ENCODE assay signal across 11 cellular contexts in the genomic region with DNA sequence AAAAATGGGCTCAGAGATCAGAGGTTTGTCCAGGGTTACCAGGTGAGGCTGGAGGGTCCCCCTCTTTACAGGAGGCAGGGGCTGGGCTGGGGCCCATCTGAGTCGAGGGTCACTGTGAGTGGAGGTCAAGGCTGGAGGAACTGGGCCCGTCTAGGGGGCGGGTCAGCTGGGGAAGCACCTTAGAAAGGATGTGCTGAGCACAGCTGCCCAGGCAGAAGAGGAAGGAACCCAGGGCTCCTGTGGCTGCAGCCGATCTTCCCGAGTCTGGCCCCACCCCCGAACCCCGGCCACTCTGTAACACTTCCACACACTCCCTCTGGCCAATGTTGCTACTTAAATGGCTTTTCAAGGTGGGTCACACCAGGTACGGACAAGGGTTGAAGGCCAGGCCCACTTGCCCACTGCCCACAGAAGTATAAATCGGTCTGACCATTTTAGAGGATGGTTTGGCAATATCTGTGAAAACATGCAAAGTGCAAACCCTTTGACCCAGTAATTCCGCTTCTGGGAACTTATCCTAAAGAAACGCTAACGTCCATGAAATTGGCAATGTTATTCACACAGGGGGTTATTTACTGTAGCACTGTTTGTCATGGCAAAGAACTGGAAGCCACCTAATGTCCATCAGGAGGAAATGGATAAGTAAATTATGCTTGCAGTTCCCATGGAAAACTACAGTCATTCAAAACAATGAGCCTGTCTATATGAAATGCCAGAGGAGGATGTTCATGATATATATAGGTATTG. TPM values are rescaled to one million over a fixed set of nuclear protein-coding genes. Genes with fewer than 3 reads are reported as not detected.
DNase-seq lines count a peak whose midpoint lies in the region; ATAC-seq, FAIRE-seq and TF ChIP-seq lines count a peak whose summit lies in the region.
"Had no signal": no experiment of that assay in that cellular context is flagged by ENCODE, and none has a peak within 500 bp of the region (broad histone marks: within the 10 kb centered on the region; RNA-seq: fewer than 3 reads in every experiment).

No MANE protein-coding gene starts in this region.

- TF ChIP-seq EP300 in HepG2 (IDR thresholded peaks at IDR 0.05; ENCODE audit: low read depth in 2 of 2, low read length in 2 of 2) = no peak
- TF ChIP-seq EP300 in HepG2 (CRISPR knock-in tag; IDR thresholded peaks at IDR 0.05; ENCODE audit: borderline replicate concordance) = no peak

- no peak overlapping the region for H3K4me3 Mint-ChIP-seq in MCF 10A (ENCODE audit: unreplicated experiment)
- H3K4me3 Mint-ChIP-seq in activated T-helper 17 cell treated with anti-CD3 and anti-CD28 coated beads, Interleukin-2, amount 50 U/mL, for 72 hours = no peak overlapping the region
- H3K4me3 Mint-ChIP-seq: nephron progenitor cell had no signal

- WGBS in HepG2 (ENCODE audit: low lambda C conversion rate) = 5% methylated on average over 7 of the region's 12 CpGs
- WGBS in aorta, 2 donors = 63 to 65% methylated on average over 12 of the region's 12 CpGs

- H3K27me3 Mint-ChIP-seq in MCF 10A (ENCODE audit: insufficient read depth, unreplicated experiment) = no peaks in the 10 kb centered on the region
- no peaks in the 10 kb centered on the region for H3K27me3 Mint-ChIP-seq in activated T-helper 17 cell treated with anti-CD3 and anti-CD28 coated beads, Interleukin-2, amount 50 U/mL, for 72 hours

- TF ChIP-seq CTCF in breast epithelium (IDR thresholded peaks at IDR 0.05) (no peak), MCF 10A (IDR thresholded peaks at IDR 0.05; ENCODE audit: unreplicated experiment) (no peak), HepG2 (CRISPR knock-in tag; IDR thresholded peaks at IDR 0.05) (no peak), GM13976 (IDR thresholded peaks at IDR 0.05; ENCODE audit: borderline replicate concordance, control extremely low read depth, extremely low read depth, insufficient read depth, missing control alignments) (no peak)

- peaks cover 8% of the 10 kb centered on the region for H3K9me3 Mint-ChIP-seq in MCF 10A (ENCODE audit: unreplicated experiment)
- peaks cover 8% of the 10 kb centered on the region for H3K9me3 Mint-ChIP-seq in activated T-helper 17 cell treated with anti-CD3 and anti-CD28 coated beads, Interleukin-2, amount 50 U/mL, for 72 hours

- H3K27ac Mint-ChIP-seq in MCF 10A (ENCODE audit: low read depth, unreplicated experiment) = no peak overlapping the region
- H3K27ac Mint-ChIP-seq in activated T-helper 17 cell treated with anti-CD3 and anti-CD28 coated beads, Interleukin-2, amount 50 U/mL, for 72 hours = peak overlapping the region; percentile 54
- H3K27ac Mint-ChIP-seq: nephron progenitor cell had no signal

- H3K4me1 ChIP-seq in breast epithelium (no peaks in the 10 kb centered on the region), HepG2 (ENCODE audit: insufficient read depth, low read length) (peaks cover 62% of the 10 kb centered on the region), aorta (ENCODE audit: control insufficient read depth in 1 of 2, insufficient read depth in 2 of 2, low read length in 2 of 2) (no peaks in the 10 kb centered on the region)
- peaks cover 25% of the 10 kb centered on the region for H3K4me1 ChIP-seq in effector memory CD4-positive, alpha-beta T cell (ENCODE audit: control insufficient read depth, insufficient read depth, low read length, poor library complexity, severe bottlenecking)

- H3K9me3 ChIP-seq in breast epithelium = no peaks in the 10 kb centered on the region
- H3K9me3 ChIP-seq in HepG2 (ENCODE audit: low read length) = no peaks in the 10 kb centered on the region
- no peaks in the 10 kb centered on the region for H3K9me3 ChIP-seq in aorta (ENCODE audit: control insufficient read depth, low read length)
- H3K9me3 ChIP-seq in effector memory CD4-positive, alpha-beta T cell (ENCODE audit: control insufficient read depth, low read length) = no peaks in the 10 kb centered on the region

- H3K4me2 ChIP-seq in HepG2 (ENCODE audit: low read depth, low read length) = peak overlapping the region; percentile 78

- H3K27ac ChIP-seq in breast epithelium = peak overlapping the region; percentile 10 to 48
- no peak overlapping the region for H3K27ac ChIP-seq in HepG2 (ENCODE audit: extremely low read length, insufficient read depth, low read length)
- H3K27ac ChIP-seq in aorta (ENCODE audit: low read depth in 1 of 2, low read length in 2 of 2) = no peak overlapping the region
- no peak overlapping the region for H3K27ac ChIP-seq in effector memory CD4-positive, alpha-beta T cell (ENCODE audit: insufficient read depth, low read length, poor library complexity, severe bottlenecking)

- no peak for TF ChIP-seq RAD21 in HepG2 (CRISPR knock-in tag; IDR thresholded peaks at IDR 0.05)

- no peak for DNase-seq in breast epithelium (ENCODE audit: low spot score in 2 of 2)
- DNase-seq in MCF 10A (ENCODE audit: unreplicated experiment) = no peak
- DNase-seq in HepG2 (ENCODE audit: low spot score) = peak; percentile 30
- peak in 1 of 2 donors; percentile 61 for DNase-seq in aorta
- no peak for DNase-seq in GM13976 (ENCODE audit: low spot score)
- DNase-seq in effector memory CD4-positive, alpha-beta T cell = no peak
- DNase-seq in HCEC 1CT = no peak
- DNase-seq: NCI-H526 treated with DMSO at 0.1 percent for 48 hours; nephron progenitor cell; stimulated activated CD4-positive, alpha-beta T cell treated with anti-CD3 and anti-CD28 coated beads, Interleukin-15, amount 100 ng/mL, for 24 hours had no signal

- no peaks in the 10 kb centered on the region for H4K20me1 ChIP-seq in HepG2 (ENCODE audit: insufficient read depth, low read length)

- H3K79me2 ChIP-seq in HepG2 (ENCODE audit: insufficient read depth, low read length) = no peaks in the 10 kb centered on the region

- H3K4me3 ChIP-seq in breast epithelium = no peak overlapping the region
- peak overlapping the region in 2 of 3 experiments; percentile 0 to 27; a peak in 1 of 6 replicates for H3K4me3 ChIP-seq in HepG2 (replicated peaks in 1 of 3; ENCODE audit: insufficient read depth in 1 of 3, low read depth in 2 of 3, low read length in 3 of 3)
- H3K4me3 ChIP-seq in aorta (ENCODE audit: low read length in 2 of 2) = no peak overlapping the region
- no peak overlapping the region for H3K4me3 ChIP-seq in effector memory CD4-positive, alpha-beta T cell (ENCODE audit: insufficient read depth, low read depth, low read length, poor library complexity, severe bottlenecking)

- intact Hi-C loops in breast epithelium (cut with DNase I; ENCODE audit: low total_unique reads) = no loop called here
- intact Hi-C loops in MCF 10A (cut with micrococcal nuclease) = no loop called here
- intact Hi-C loops in HepG2 (cut with micrococcal nuclease; ENCODE audit: unreplicated experiment) = no loop called here
- intact Hi-C loops in aorta (cut with DNase I) = no loop called here

- no peak for ATAC-seq in activated T-helper 17 cell treated with anti-CD3 and anti-CD28 coated beads, Interleukin-2, amount 50 U/mL, for 72 hours (replicated peaks)
- ATAC-seq in HepG2 (peak; percentile 42), aorta (ENCODE audit: low FRiP score) (peak; percentile 36)

- CTCF ChIA-PET in MCF 10A (lab: Yijun Ruan, JAX) = interaction anchor here (2.2 kb wide), 1 partner anchor 23 kb away, joined by 6 read pairs; no protein-coding TSS in a partner anchor
- CTCF ChIA-PET in HepG2 (lab: Yijun Ruan, JAX; ENCODE audit: low intra/inter-chr PET ratio, low total read pairs) = no interaction called here

- no peak overlapping the region; the same call in 1 of the 2 replicates for H3K9ac ChIP-seq in HepG2 (ENCODE audit: insufficient read depth, low read depth, low read length)

- no peak for TF ChIP-seq POLR2A in breast epithelium (IDR thresholded peaks at IDR 0.05)
- no peak for TF ChIP-seq POLR2A in HepG2 (IDR thresholded peaks at IDR 0.05; ENCODE audit: insufficient read depth in 1 of 2, low read depth in 2 of 2, low read length in 2 of 2)

- H2AFZ ChIP-seq in HepG2 (ENCODE audit: low read length) = no peak overlapping the region

- POLR2A ChIA-PET in MCF 10A (lab: Yijun Ruan, JAX) = interaction anchor here (1.8 kb wide), 1 partner anchor 32 kb away, joined by 6 read pairs; no protein-coding TSS in a partner anchor
- POLR2A ChIA-PET in HepG2 (lab: Yijun Ruan, JAX) = no interaction called here

- FAIRE-seq in HepG2 (lab: Jason Lieb, UNC) = no peak

- H3K36me3 Mint-ChIP-seq in MCF 10A (ENCODE audit: insufficient read depth, unreplicated experiment) = no peaks in the 10 kb centered on the region
- H3K36me3 Mint-ChIP-seq in activated T-helper 17 cell treated with anti-CD3 and anti-CD28 coated beads, Interleukin-2, amount 50 U/mL, for 72 hours (ENCODE audit: low read depth) = peaks cover 9% of the 10 kb centered on the region

- H3K27me3 ChIP-seq in breast epithelium = no peaks in the 10 kb centered on the region
- peaks cover 0 to 4% of the 10 kb centered on the region in 2 experiments; a peak in 1 of 5 replicates for H3K27me3 ChIP-seq in HepG2 (ENCODE audit: control insufficient read depth in 1 of 2, insufficient read depth in 2 of 2, low read length in 2 of 2)
- no peaks in the 10 kb centered on the region for H3K27me3 ChIP-seq in aorta (ENCODE audit: control insufficient read depth in 1 of 2, insufficient read depth in 2 of 2, low read length in 1 of 2)
- no peaks in the 10 kb centered on the region for H3K27me3 ChIP-seq in effector memory CD4-positive, alpha-beta T cell (replicated peaks; ENCODE audit: control insufficient read depth, insufficient read depth, low read length, poor library complexity, severe bottlenecking)

- peaks cover 11% of the 10 kb centered on the region for H3K4me1 Mint-ChIP-seq in MCF 10A (ENCODE audit: insufficient read depth, unreplicated experiment)
- peaks cover 25% of the 10 kb centered on the region for H3K4me1 Mint-ChIP-seq in activated T-helper 17 cell treated with anti-CD3 and anti-CD28 coated beads, Interleukin-2, amount 50 U/mL, for 72 hours

- BruUV-seq in MCF 10A (replicated peaks; lab: Mats Ljungman, UMichigan) = no TSS peak
- BruUV-seq in HepG2 (replicated peaks; lab: Mats Ljungman, UMichigan) = no TSS peak

- in situ Hi-C loops in HepG2 (cut with HindIII; ENCODE audit: extremely low pct_ligation_motif_present, low pct_unique_long_range_greater_than_20kb) (no loop called here), GM13976 (cut with MboI; ENCODE audit: low sequenced_read_pairs, unreplicated experiment) (no loop called here)

- no peaks in the 10 kb centered on the region for H3K36me3 ChIP-seq in breast epithelium
- H3K36me3 ChIP-seq in HepG2 (replicated peaks in 1 of 2; ENCODE audit: control insufficient read depth in 1 of 2, insufficient read depth in 2 of 2, low read length in 2 of 2) = no peaks in the 10 kb centered on the region
- no peaks in the 10 kb centered on the region for H3K36me3 ChIP-seq in aorta (ENCODE audit: control insufficient read depth in 1 of 2, insufficient read depth in 2 of 2, low read length in 1 of 2)
- H3K36me3 ChIP-seq in effector memory CD4-positive, alpha-beta T cell (ENCODE audit: control insufficient read depth, insufficient read depth, low read length) = no peaks in the 10 kb centered on the region

RNA-seq across cellular contexts. Expression of gene EEIG1, which starts 30.5 kb away (rescaled TPM):
- total RNA-seq in breast epithelium (10 to 100 TPM in 2 of 3 donors, 1 to 10 TPM in 1; 7.7 to 32.1 (median 19.7) TPM), MCF 10A (2022) (17.5 and 23.9 TPM in 2 replicates), HepG2 (2016; rRNA removed; fragmentation: Illumina TruSeq; extraction: Trizol) (16.1 and 16.6 TPM in 2 replicates), aorta (10 to 100 TPM; 41.4 to 63.1 TPM)
- 10 to 100 TPM; 29.6 to 37.8 TPM for total RNA-seq in activated T-helper 17 cell treated with anti-CD3 and anti-CD28 coated beads, Interleukin-2, amount 50 U/mL, for 72 hours
- total RNA-seq in HepG2 (2016; cell fraction: cytosol; rRNA removed; fragmentation: Illumina TruSeq; extraction: Trizol; ENCODE audit: low read depth) = 10.4 and 11.3 TPM in 2 replicates
- 12.3 and 17.2 TPM in 2 replicates for total RNA-seq in HepG2 (2016; cell fraction: insoluble cytoplasmic fraction; rRNA removed; fragmentation: Illumina TruSeq; extraction: Trizol)
- total RNA-seq in HepG2 (2016; cell fraction: membrane; rRNA removed; fragmentation: Illumina TruSeq; extraction: Trizol) = 21.5 and 21.9 TPM in 2 replicates
- 20.0 and 24.0 TPM in 2 replicates for total RNA-seq in HepG2 (2016; cell fraction: nucleus; rRNA removed; fragmentation: Illumina TruSeq; extraction: Trizol)
- polyA plus RNA-seq in HepG2 (2011; rRNA removed) (25.2 and 30.1 TPM in 2 replicates), aorta (10 to 100 TPM in 1 of 2 donors, 1 to 10 TPM in 1; 7.9 to 22.0 TPM)
- polyA plus RNA-seq in HepG2 (2011; cell fraction: cytosol; rRNA removed) = 19.7 and 22.7 TPM in 2 replicates
- 108 and 126 TPM in 2 replicates for polyA plus RNA-seq in HepG2 (2011; cell fraction: nucleus; rRNA removed)
- 22.5 and 36.8 TPM in 2 replicates for polyA plus RNA-seq in HepG2 (2012)
- 3.8 and 4.2 TPM in 2 replicates for polyA plus RNA-seq in HepG2 (2016; cell fraction: cytosol; fragmentation: Illumina TruSeq; extraction: Trizol; ENCODE audit: low read depth)
- polyA plus RNA-seq in HepG2 (2016; cell fraction: insoluble cytoplasmic fraction; fragmentation: Illumina TruSeq; extraction: Trizol; ENCODE audit: low read depth) = 24.1 and 30.7 TPM in 2 replicates
- polyA plus RNA-seq in HepG2 (2016; cell fraction: membrane; fragmentation: Illumina TruSeq; extraction: Trizol; ENCODE audit: low read depth) = 16.7 and 17.4 TPM in 2 replicates
- 72.4 and 76.1 TPM in 2 replicates for polyA plus RNA-seq in HepG2 (2016; cell fraction: nucleus; fragmentation: Illumina TruSeq; extraction: Trizol; ENCODE audit: insufficient read depth, low read depth)
- polyA minus RNA-seq in HepG2 (2011; rRNA and poly(A)+ RNA removed; ENCODE audit: low replicate concordance) = 25.3 and 40.6 TPM in 2 replicates
- 8.3 and 11.4 TPM in 2 replicates for polyA minus RNA-seq in HepG2 (2011; cell fraction: cytosol; rRNA and poly(A)+ RNA removed)
- polyA minus RNA-seq in HepG2 (2011; cell fraction: nucleus; rRNA and poly(A)+ RNA removed) = 25.0 and 25.4 TPM in 2 replicates

RNA-seq across cellular contexts. Expression of gene NAIF1, which starts 55.9 kb away (rescaled TPM):
- total RNA-seq in breast epithelium (10 to 100 TPM in 2 of 3 donors, 1 to 10 TPM in 1; 8.8 to 13.1 (median 11.9) TPM), MCF 10A (2022) (15.8 and 17.1 TPM in 2 replicates), HepG2 (2016; rRNA removed; fragmentation: Illumina TruSeq; extraction: Trizol) (6.0 and 6.6 TPM in 2 replicates), aorta (10 to 100 TPM in 1 of 2 donors, 1 to 10 TPM in 1; 5.4 to 10.4 TPM)
- total RNA-seq in activated T-helper 17 cell treated with anti-CD3 and anti-CD28 coated beads, Interleukin-2, amount 50 U/mL, for 72 hours = 10 to 100 TPM in 1 of 2 donors, 1 to 10 TPM in 1; 9.0 to 15.0 TPM
- 3.1 and 4.1 TPM in 2 replicates for total RNA-seq in HepG2 (2016; cell fraction: cytosol; rRNA removed; fragmentation: Illumina TruSeq; extraction: Trizol; ENCODE audit: low read depth)
- total RNA-seq in HepG2 (2016; cell fraction: insoluble cytoplasmic fraction; rRNA removed; fragmentation: Illumina TruSeq; extraction: Trizol) = 6.0 and 6.4 TPM in 2 replicates
- total RNA-seq in HepG2 (2016; cell fraction: membrane; rRNA removed; fragmentation: Illumina TruSeq; extraction: Trizol) = 5.7 and 6.1 TPM in 2 replicates
- total RNA-seq in HepG2 (2016; cell fraction: nucleus; rRNA removed; fragmentation: Illumina TruSeq; extraction: Trizol) = 2.9 and 4.1 TPM in 2 replicates
- polyA plus RNA-seq in HepG2 (2011; rRNA removed) (6.9 TPM in 2 replicates), aorta (1 to 10 TPM; 7.0 to 8.9 TPM)
- 4.9 and 6.4 TPM in 2 replicates for polyA plus RNA-seq in HepG2 (2011; cell fraction: cytosol; rRNA removed)
- polyA plus RNA-seq in HepG2 (2011; cell fraction: nucleus; rRNA removed) = 3.8 and 4.0 TPM in 2 replicates
- 3.0 and 3.8 TPM in 2 replicates for polyA plus RNA-seq in HepG2 (2012)
- polyA plus RNA-seq in HepG2 (2016; cell fraction: cytosol; fragmentation: Illumina TruSeq; extraction: Trizol; ENCODE audit: low read depth) = 2.4 and 2.6 TPM in 2 replicates
- polyA plus RNA-seq in HepG2 (2016; cell fraction: insoluble cytoplasmic fraction; fragmentation: Illumina TruSeq; extraction: Trizol; ENCODE audit: low read depth) = 5.2 and 5.7 TPM in 2 replicates
- 3.5 and 3.9 TPM in 2 replicates for polyA plus RNA-seq in HepG2 (2016; cell fraction: membrane; fragmentation: Illumina TruSeq; extraction: Trizol; ENCODE audit: low read depth)
- polyA plus RNA-seq in HepG2 (2016; cell fraction: nucleus; fragmentation: Illumina TruSeq; extraction: Trizol; ENCODE audit: insufficient read depth, low read depth) = 4.9 and 5.1 TPM in 2 replicates
- polyA minus RNA-seq in HepG2 (2011; rRNA and poly(A)+ RNA removed; ENCODE audit: low replicate concordance) = 8.2 and 13.2 TPM in 2 replicates
- 3.2 and 6.0 TPM in 2 replicates for polyA minus RNA-seq in HepG2 (2011; cell fraction: cytosol; rRNA and poly(A)+ RNA removed)
- polyA minus RNA-seq in HepG2 (2011; cell fraction: nucleus; rRNA and poly(A)+ RNA removed) = 1.5 and 2.1 TPM in 2 replicates

RNA-seq across cellular contexts. Expression of gene SLC25A25, which starts 56.8 kb away (rescaled TPM):
- total RNA-seq in breast epithelium (10 to 100 TPM; 27.2 to 43.9 (median 33.1) TPM), MCF 10A (2022) (11.1 and 15.5 TPM in 2 replicates), HepG2 (2016; rRNA removed; fragmentation: Illumina TruSeq; extraction: Trizol) (18.5 and 24.8 TPM in 2 replicates), aorta (10 to 100 TPM; 16.3 to 40.9 TPM)
- 10 to 100 TPM; 10.8 to 12.7 TPM for total RNA-seq in activated T-helper 17 cell treated with anti-CD3 and anti-CD28 coated beads, Interleukin-2, amount 50 U/mL, for 72 hours
- 4.5 and 5.1 TPM in 2 replicates for total RNA-seq in HepG2 (2016; cell fraction: cytosol; rRNA removed; fragmentation: Illumina TruSeq; extraction: Trizol; ENCODE audit: low read depth)
- 16.4 and 24.3 TPM in 2 replicates for total RNA-seq in HepG2 (2016; cell fraction: insoluble cytoplasmic fraction; rRNA removed; fragmentation: Illumina TruSeq; extraction: Trizol)
- total RNA-seq in HepG2 (2016; cell fraction: membrane; rRNA removed; fragmentation: Illumina TruSeq; extraction: Trizol) = 10.5 and 11.1 TPM in 2 replicates
- 21.4 and 25.1 TPM in 2 replicates for total RNA-seq in HepG2 (2016; cell fraction: nucleus; rRNA removed; fragmentation: Illumina TruSeq; extraction: Trizol)
- polyA plus RNA-seq in HepG2 (2011; rRNA removed) (10.5 and 16.7 TPM in 2 replicates), aorta (10 to 100 TPM in 1 of 2 donors, 1 to 10 TPM in 1; 9.8 to 14.3 TPM)
- polyA plus RNA-seq in HepG2 (2011; cell fraction: cytosol; rRNA removed) = 10.7 and 11.2 TPM in 2 replicates
- polyA plus RNA-seq in HepG2 (2011; cell fraction: nucleus; rRNA removed) = 26.1 and 29.6 TPM in 2 replicates
- 12.9 and 15.5 TPM in 2 replicates for polyA plus RNA-seq in HepG2 (2012)
- 1.1 and 1.3 TPM in 2 replicates for polyA plus RNA-seq in HepG2 (2016; cell fraction: cytosol; fragmentation: Illumina TruSeq; extraction: Trizol; ENCODE audit: low read depth)
- polyA plus RNA-seq in HepG2 (2016; cell fraction: insoluble cytoplasmic fraction; fragmentation: Illumina TruSeq; extraction: Trizol; ENCODE audit: low read depth) = 11.6 and 13.1 TPM in 2 replicates
- polyA plus RNA-seq in HepG2 (2016; cell fraction: membrane; fragmentation: Illumina TruSeq; extraction: Trizol; ENCODE audit: low read depth) = 2.6 and 2.7 TPM in 2 replicates
- polyA plus RNA-seq in HepG2 (2016; cell fraction: nucleus; fragmentation: Illumina TruSeq; extraction: Trizol; ENCODE audit: insufficient read depth, low read depth) = 31.1 and 36.4 TPM in 2 replicates
- polyA minus RNA-seq in HepG2 (2011; rRNA and poly(A)+ RNA removed; ENCODE audit: low replicate concordance) = 20.5 and 28.1 TPM in 2 replicates
- polyA minus RNA-seq in HepG2 (2011; cell fraction: cytosol; rRNA and poly(A)+ RNA removed) = 10.0 and 10.2 TPM in 2 replicates
- 14.4 and 26.1 TPM in 2 replicates for polyA minus RNA-seq in HepG2 (2011; cell fraction: nucleus; rRNA and poly(A)+ RNA removed)

Comparison
In these comparisons a context has a peak if more than half of its experiments do, and no peak if none do; other contexts are left out.
1. H3K27ac ChIP-seq: peak in breast epithelium (2 of 2); none in HepG2 (single experiment), aorta (0 of 2) and effector memory CD4-positive, alpha-beta T cell (single experiment).
2. H3K4me3 ChIP-seq: peak in HepG2 (2 of 3); none in breast epithelium (0 of 3), aorta (0 of 2) and effector memory CD4-positive, alpha-beta T cell (single experiment).